Comparison of ENCODE assay signal across 9 cellular contexts in the genomic region with DNA sequence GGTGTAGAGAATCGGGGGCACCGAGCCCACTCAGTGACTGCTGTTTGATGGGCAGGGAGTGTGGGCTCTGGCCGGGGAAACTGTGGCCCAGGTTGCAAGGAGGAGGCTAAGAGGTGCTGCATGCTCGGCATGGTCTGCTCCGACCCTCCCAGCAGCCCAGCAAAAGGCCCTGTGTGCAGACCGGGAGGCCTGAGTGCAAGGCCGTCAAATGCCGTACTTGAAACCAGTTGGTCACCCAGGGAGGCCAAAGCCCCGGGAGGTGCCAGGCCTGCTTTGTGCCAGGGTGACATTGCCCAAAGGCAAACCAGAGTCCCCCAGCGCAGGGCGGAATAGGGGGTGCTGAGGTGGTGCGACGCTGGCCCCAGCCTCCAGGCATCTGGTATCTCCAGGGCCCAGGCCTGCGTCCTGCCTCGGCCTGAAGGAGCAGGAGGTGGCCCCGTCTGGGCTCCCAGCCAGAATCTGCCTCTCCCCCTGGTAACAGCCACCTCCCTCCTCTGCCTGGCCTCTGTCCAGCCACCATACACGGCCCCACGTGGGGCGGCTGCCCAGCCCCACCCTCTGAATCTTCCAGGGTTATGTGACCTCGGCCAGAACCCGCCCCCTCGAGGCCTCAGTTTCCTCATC. TPM values are rescaled to one million over a fixed set of nuclear protein-coding genes. Genes with fewer than 3 reads are reported as not detected.
DNase-seq lines count a peak whose midpoint lies in the region; ATAC-seq and TF ChIP-seq lines count a peak whose summit lies in the region.
"Had no signal": no experiment of that assay in that cellular context is flagged by ENCODE, and none has a peak within 500 bp of the region (broad histone marks: within the 10 kb centered on the region; RNA-seq: fewer than 3 reads in every experiment).

No MANE protein-coding gene starts in this region.

- H4K20me1 ChIP-seq in SK-N-SH (ENCODE audit: insufficient read depth), result peaks cover 5% of the 10 kb centered on the region; the same call in 1 of the 2 replicates

- peaks cover 20% of the 10 kb centered on the region for H3K4me1 Mint-ChIP-seq in activated naive CD8-positive, alpha-beta T cell treated with anti-CD3 and anti-CD28 coated beads for 36 hours

- CTCF ChIA-PET in SK-N-SH (lab: Yijun Ruan, JAX), result interaction anchor here (1.3 to 1.9 kb wide), 2 partner anchors 11 to 95 kb away, joined by 5 to 6 read pairs; no protein-coding TSS in a partner anchor

- H2AFZ ChIP-seq in SK-N-SH (ENCODE audit: low read depth), result no peak overlapping the region

- no peak overlapping the region for H3K27ac Mint-ChIP-seq in activated naive CD8-positive, alpha-beta T cell treated with anti-CD3 and anti-CD28 coated beads for 36 hours

- H3K27ac ChIP-seq in SK-N-SH (ENCODE audit: low read depth in 2 of 2, low read length in 1 of 2), result peak overlapping the region; percentile 44 to 99
- H3K27ac ChIP-seq in foreskin keratinocyte, result no peak overlapping the region
- H3K27ac ChIP-seq: 22Rv1 had no signal

- no peak overlapping the region for H3K4me3 Mint-ChIP-seq in activated naive CD8-positive, alpha-beta T cell treated with anti-CD3 and anti-CD28 coated beads for 36 hours

- TF ChIP-seq EP300 in SK-N-SH (IDR thresholded peaks at IDR 0.05; ENCODE audit: borderline replicate concordance in 1 of 2, low read depth in 1 of 2, low read length in 1 of 2), result peak; percentile 68 to 94

- H3K9me3 ChIP-seq in SK-N-SH, result no peaks in the 10 kb centered on the region

- ATAC-seq in foreskin keratinocyte, result no peak
- no peak for ATAC-seq in GM19463 (IDR thresholded peaks at IDR 0.05; ENCODE audit: unreplicated experiment)
- no peak for ATAC-seq in GM21381 (IDR thresholded peaks at IDR 0.05; ENCODE audit: unreplicated experiment)

- H3K4me1 ChIP-seq in SK-N-SH (ENCODE audit: control insufficient read depth in 1 of 2, insufficient read depth in 2 of 2, low read depth in 1 of 2, low read length in 1 of 2), result peaks cover 17 to 55% of the 10 kb centered on the region in 2 experiments; a peak in 2 of 4 replicates
- H3K4me1 ChIP-seq in foreskin keratinocyte, result peaks cover 4% of the 10 kb centered on the region

- peaks cover 26% of the 10 kb centered on the region for H3F3A ChIP-seq in SK-N-SH (replicated peaks; ENCODE audit: insufficient read depth)

- no peaks in the 10 kb centered on the region for H3K27me3 ChIP-seq in SK-N-SH (ENCODE audit: insufficient read depth)
- no peaks in the 10 kb centered on the region for H3K27me3 ChIP-seq in foreskin keratinocyte

- peaks cover 45% of the 10 kb centered on the region for H3K79me2 ChIP-seq in SK-N-SH (ENCODE audit: insufficient read depth)

- no peaks in the 10 kb centered on the region for H3K27me3 Mint-ChIP-seq in activated naive CD8-positive, alpha-beta T cell treated with anti-CD3 and anti-CD28 coated beads for 36 hours

- peak overlapping the region in 1 of 2 experiments; percentile 2; a peak in 1 of 4 replicates for H3K4me3 ChIP-seq in SK-N-SH (ENCODE audit: low read depth in 2 of 2, low read length in 1 of 2)

- DNase-seq in NCI-H1436 (lab: John Stamatoyannopoulos, UW) (peak; percentile 69), NCI-H1436 treated with DMSO at 0.1 percent for 48 hours (lab: John Stamatoyannopoulos, UW) (no peak), SK-N-SH (peak; percentile 97), foreskin keratinocyte (peak; percentile 58 to 80), pons (ENCODE audit: low spot score) (peak; percentile 81)
- DNase-seq in activated naive CD8-positive, alpha-beta T cell treated with anti-CD3 and anti-CD28 coated beads for 36 hours, result no peak

- POLR2A ChIA-PET in SK-N-SH (lab: Yijun Ruan, JAX), result no interaction called here

- peak overlapping the region; percentile 41; the same call in 1 of the 2 replicates for H3K9ac ChIP-seq in SK-N-SH

- TF ChIP-seq RAD21 in SK-N-SH (IDR thresholded peaks at IDR 0.05; ENCODE audit: low read length), result no peak

- H3K9me2 ChIP-seq in SK-N-SH, result no peaks in the 10 kb centered on the region

- no peak for TF ChIP-seq CTCF in SK-N-SH (IDR thresholded peaks at IDR 0.05)
- no peak for TF ChIP-seq CTCF in foreskin keratinocyte (conservative IDR thresholded peaks at IDR 0.05)

- H3K4me2 ChIP-seq in SK-N-SH, result peak overlapping the region; percentile 43; the same call in 1 of the 2 replicates

- H3K36me3 ChIP-seq in SK-N-SH (replicated peaks in 1 of 2; ENCODE audit: control insufficient read depth in 1 of 2, insufficient read depth in 2 of 2, low read length in 1 of 2), result peaks cover 3 to 23% of the 10 kb centered on the region in 2 experiments

- no peaks in the 10 kb centered on the region for H3K9me3 Mint-ChIP-seq in activated naive CD8-positive, alpha-beta T cell treated with anti-CD3 and anti-CD28 coated beads for 36 hours

- 52% methylated on average over 6 of the region's 22 CpGs for WGBS in SK-N-SH (ENCODE audit: low lambda C conversion rate)

- peaks cover 7% of the 10 kb centered on the region for H3K36me3 Mint-ChIP-seq in activated naive CD8-positive, alpha-beta T cell treated with anti-CD3 and anti-CD28 coated beads for 36 hours

TF ChIP-seq in SK-N-SH, 30 proteins besides CTCF, POLR2A, EP300 and RAD21 (continues in another document):
- TF ChIP-seq, protein P1, sequence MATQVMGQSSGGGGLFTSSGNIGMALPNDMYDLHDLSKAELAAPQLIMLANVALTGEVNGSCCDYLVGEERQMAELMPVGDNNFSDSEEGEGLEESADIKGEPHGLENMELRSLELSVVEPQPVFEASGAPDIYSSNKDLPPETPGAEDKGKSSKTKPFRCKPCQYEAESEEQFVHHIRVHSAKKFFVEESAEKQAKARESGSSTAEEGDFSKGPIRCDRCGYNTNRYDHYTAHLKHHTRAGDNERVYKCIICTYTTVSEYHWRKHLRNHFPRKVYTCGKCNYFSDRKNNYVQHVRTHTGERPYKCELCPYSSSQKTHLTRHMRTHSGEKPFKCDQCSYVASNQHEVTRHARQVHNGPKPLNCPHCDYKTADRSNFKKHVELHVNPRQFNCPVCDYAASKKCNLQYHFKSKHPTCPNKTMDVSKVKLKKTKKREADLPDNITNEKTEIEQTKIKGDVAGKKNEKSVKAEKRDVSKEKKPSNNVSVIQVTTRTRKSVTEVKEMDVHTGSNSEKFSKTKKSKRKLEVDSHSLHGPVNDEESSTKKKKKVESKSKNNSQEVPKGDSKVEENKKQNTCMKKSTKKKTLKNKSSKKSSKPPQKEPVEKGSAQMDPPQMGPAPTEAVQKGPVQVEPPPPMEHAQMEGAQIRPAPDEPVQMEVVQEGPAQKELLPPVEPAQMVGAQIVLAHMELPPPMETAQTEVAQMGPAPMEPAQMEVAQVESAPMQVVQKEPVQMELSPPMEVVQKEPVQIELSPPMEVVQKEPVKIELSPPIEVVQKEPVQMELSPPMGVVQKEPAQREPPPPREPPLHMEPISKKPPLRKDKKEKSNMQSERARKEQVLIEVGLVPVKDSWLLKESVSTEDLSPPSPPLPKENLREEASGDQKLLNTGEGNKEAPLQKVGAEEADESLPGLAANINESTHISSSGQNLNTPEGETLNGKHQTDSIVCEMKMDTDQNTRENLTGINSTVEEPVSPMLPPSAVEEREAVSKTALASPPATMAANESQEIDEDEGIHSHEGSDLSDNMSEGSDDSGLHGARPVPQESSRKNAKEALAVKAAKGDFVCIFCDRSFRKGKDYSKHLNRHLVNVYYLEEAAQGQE (IDR thresholded peaks at IDR 0.05; ENCODE audit: low read depth, low read length), result no peak
- peak; percentile 60; the same call in 1 of the 2 replicates for TF ChIP-seq USF2 (IDR thresholded peaks at IDR 0.05; ENCODE audit: borderline replicate concordance, low read depth, low read length)
- no peak for TF ChIP-seq FOXM1 (IDR thresholded peaks at IDR 0.05; ENCODE audit: low read depth)
- TF ChIP-seq GABPA (IDR thresholded peaks at IDR 0.05; ENCODE audit: low read depth), result no peak
- no peak for TF ChIP-seq EZH2phosphoT487 (IDR thresholded peaks at IDR 0.05; ENCODE audit: borderline replicate concordance, low read depth)

RNA-seq across cellular contexts. Expression of gene PIK3R2, which starts 4.0 kb away (rescaled TPM):
- polyA plus RNA-seq in SK-N-SH (2012; rRNA removed) (27.5 and 36.6 TPM in 2 replicates), foreskin keratinocyte (23.7 and 24.1 TPM in 2 replicates)
- polyA plus RNA-seq in SK-N-SH (2012; cell fraction: cytosol; rRNA removed), result 17.4 and 30.3 TPM in 2 replicates
- polyA plus RNA-seq in SK-N-SH (2012; cell fraction: nucleus; rRNA removed), result 52.1 and 53.0 TPM in 2 replicates
- 24.2 and 26.0 TPM in 2 replicates for total RNA-seq in foreskin keratinocyte
- 10 to 100 TPM; 18.5 to 21.1 TPM for total RNA-seq in activated naive CD8-positive, alpha-beta T cell treated with anti-CD3 and anti-CD28 coated beads for 36 hours

RNA-seq across cellular contexts. Expression of gene IFI30, which starts 16.7 kb away (rescaled TPM):
- polyA plus RNA-seq in SK-N-SH (2012; rRNA removed) (10.7 and 11.6 TPM in 2 replicates), foreskin keratinocyte (31.7 and 32.6 TPM in 2 replicates)
- polyA plus RNA-seq in SK-N-SH (2012; cell fraction: cytosol; rRNA removed), result 4.4 and 6.7 TPM in 2 replicates
- polyA plus RNA-seq in SK-N-SH (2012; cell fraction: nucleus; rRNA removed), result 4.5 and 5.5 TPM in 2 replicates
- total RNA-seq in foreskin keratinocyte, result 22.0 and 22.7 TPM in 2 replicates
- total RNA-seq in activated naive CD8-positive, alpha-beta T cell treated with anti-CD3 and anti-CD28 coated beads for 36 hours, result 10 to 100 TPM; 24.7 to 28.1 TPM

RNA-seq across cellular contexts. Expression of gene MPV17L2, which starts 36.1 kb away (rescaled TPM):
- polyA plus RNA-seq in SK-N-SH (2012; rRNA removed) (17.5 and 20.6 TPM in 2 replicates), foreskin keratinocyte (37.0 and 39.4 TPM in 2 replicates)
- 9.7 and 13.5 TPM in 2 replicates for polyA plus RNA-seq in SK-N-SH (2012; cell fraction: cytosol; rRNA removed)
- 8.2 and 8.6 TPM in 2 replicates for polyA plus RNA-seq in SK-N-SH (2012; cell fraction: nucleus; rRNA removed)
- 24.5 and 26.9 TPM in 2 replicates for total RNA-seq in foreskin keratinocyte
- 10 to 100 TPM; 15.2 to 16.7 TPM for total RNA-seq in activated naive CD8-positive, alpha-beta T cell treated with anti-CD3 and anti-CD28 coated beads for 36 hours

RNA-seq across cellular contexts. Expression of gene RAB3A, which starts 46.9 kb away (rescaled TPM):
- polyA plus RNA-seq in SK-N-SH (2012; rRNA removed) (9.1 and 9.7 TPM in 2 replicates), foreskin keratinocyte (0.84 and 1.5 TPM in 2 replicates)
- polyA plus RNA-seq in SK-N-SH (2012; cell fraction: cytosol; rRNA removed), result 7.7 and 10.0 TPM in 2 replicates
- 13.1 and 19.6 TPM in 2 replicates for polyA plus RNA-seq in SK-N-SH (2012; cell fraction: nucleus; rRNA removed)
- total RNA-seq in foreskin keratinocyte, result 0.68 and 0.85 TPM in 2 replicates
- 1 to 10 TPM; 3.2 to 3.9 TPM for total RNA-seq in activated naive CD8-positive, alpha-beta T cell treated with anti-CD3 and anti-CD28 coated beads for 36 hours

RNA-seq across cellular contexts. Expression of gene MAST3, which starts 59.4 kb away (rescaled TPM):
- polyA plus RNA-seq in SK-N-SH (2012; rRNA removed) (3.1 and 4.5 TPM in 2 replicates), foreskin keratinocyte (1.2 and 1.3 TPM in 2 replicates)
- polyA plus RNA-seq in SK-N-SH (2012; cell fraction: cytosol; rRNA removed), result 1.9 and 3.1 TPM in 2 replicates
- 12.8 and 17.8 TPM in 2 replicates for polyA plus RNA-seq in SK-N-SH (2012; cell fraction: nucleus; rRNA removed)
- 2.3 and 2.5 TPM in 2 replicates for total RNA-seq in foreskin keratinocyte
- 10 to 100 TPM; 11.8 to 14.4 TPM for total RNA-seq in activated naive CD8-positive, alpha-beta T cell treated with anti-CD3 and anti-CD28 coated beads for 36 hours

Comparison
In these comparisons a context has a peak if more than half of its experiments do, and no peak if none do; other contexts are left out.
1. DNase-seq: peak in NCI-H1436 (single experiment), SK-N-SH (single experiment), foreskin keratinocyte (2 of 2) and pons (single experiment); none in NCI-H1436 treated with DMSO at 0.1 percent for 48 hours (single experiment) and activated naive CD8-positive, alpha-beta T cell treated with anti-CD3 and anti-CD28 coated beads for 36 hours (single experiment).